17 cellular contexts compared by ENCODE assay signal in genomic region chr6:37594895-37595294, GRCh38.
DNase-seq lines count a peak whose midpoint lies in the region; ATAC-seq and TF ChIP-seq lines count a peak whose summit lies in the region.
"Had no signal": no experiment of that assay in that cellular context is flagged by ENCODE, and none has a peak within 500 bp of the region (broad histone marks: within the 10 kb centered on the region; RNA-seq: fewer than 3 reads in every experiment).

No MANE protein-coding gene starts in this region.

- peak; percentile 76 for ATAC-seq in GM23338
- ATAC-seq in GM21423 (IDR thresholded peaks at IDR 0.05; ENCODE audit: unreplicated experiment): no peak
- ATAC-seq: HepG2 had no signal

- H3K27me3 ChIP-seq in GM23338 (ENCODE audit: insufficient read depth) (no peaks in the 10 kb centered on the region), osteoblast (ENCODE audit: insufficient read depth, low read length) (peaks cover 32% of the 10 kb centered on the region), ovary (no peaks in the 10 kb centered on the region)

- intact Hi-C loops in ovary (cut with DNase I): no loop called here

- H3K27me3 Mint-ChIP-seq in GM23338 (ENCODE audit: insufficient read depth, low read depth, poor library complexity): peaks cover 3% of the 10 kb centered on the region

- H3K79me2 ChIP-seq in GM23338 (replicated peaks; ENCODE audit: insufficient read depth) (no peaks in the 10 kb centered on the region), osteoblast (ENCODE audit: insufficient read depth, low read length) (no peaks in the 10 kb centered on the region)

- no peaks in the 10 kb centered on the region for H3K9me3 ChIP-seq in osteoblast (ENCODE audit: low read depth, low read length)
- H3K9me3 ChIP-seq in ovary: no peaks in the 10 kb centered on the region
- H3K9me3 ChIP-seq: Caco-2 had no signal

- H3K4me2 ChIP-seq in GM23338: no peak overlapping the region
- H3K4me2 ChIP-seq in osteoblast (ENCODE audit: insufficient read depth, low read length): no peak overlapping the region

- H4K20me1 ChIP-seq in GM23338 (replicated peaks; ENCODE audit: insufficient read depth) (no peaks in the 10 kb centered on the region), osteoblast (ENCODE audit: insufficient read depth, low read length) (no peaks in the 10 kb centered on the region)

- DNase-seq in GM23338 (ENCODE audit: low spot score) (peak; percentile 42), NCI-H69 (lab: John Stamatoyannopoulos, UW) (peak; percentile 59), osteoblast (ENCODE audit: insufficient read length, low spot score, missing footprints) (peak; percentile 21), GOT3 (lab: John Stamatoyannopoulos, UW) (no peak), ovary (no peak)
- DNase-seq: Caco-2; CD4-positive, alpha-beta T cell; DMS79; GDM1; GM23248; H9; KBM-7 had no signal

- no peaks in the 10 kb centered on the region for H3F3A ChIP-seq in GM23338 (replicated peaks; ENCODE audit: low read depth)

- H3K36me3 Mint-ChIP-seq in GM23338 (ENCODE audit: low read depth): no peaks in the 10 kb centered on the region
- H3K36me3 Mint-ChIP-seq: IgD-negative memory B cell had no signal

- TF ChIP-seq POLR2A in ovary (IDR thresholded peaks at IDR 0.05): no peak

- H3K36me3 ChIP-seq in GM23338 (ENCODE audit: insufficient read depth): no peaks in the 10 kb centered on the region
- no peaks in the 10 kb centered on the region for H3K36me3 ChIP-seq in osteoblast (ENCODE audit: insufficient read depth, low read length)
- H3K36me3 ChIP-seq in ovary: no peaks in the 10 kb centered on the region

- peaks cover 12% of the 10 kb centered on the region; the same call in 1 of the 2 replicates for H3K4me1 ChIP-seq in GM23338 (ENCODE audit: insufficient read depth)
- H3K4me1 ChIP-seq in osteoblast (ENCODE audit: insufficient read depth, low read length): no peaks in the 10 kb centered on the region
- H3K4me1 ChIP-seq in ovary (ENCODE audit: insufficient read depth): no peaks in the 10 kb centered on the region
- H3K4me1 ChIP-seq: Caco-2 had no signal

- H3K27ac ChIP-seq in GM23338 (ENCODE audit: low read depth) (no peak overlapping the region), osteoblast (ENCODE audit: low read depth, low read length) (no peak overlapping the region), ovary (no peak overlapping the region)
- H3K27ac ChIP-seq: C4-2B, GM23248 had no signal

- no peaks in the 10 kb centered on the region; the same call in 2 of the 3 replicates for H3K9me3 Mint-ChIP-seq in GM23338
- H3K9me3 Mint-ChIP-seq: CD4-positive, alpha-beta T cell; H9; IgD-negative memory B cell had no signal

- TF ChIP-seq CTCF in GM23338 (conservative IDR thresholded peaks at IDR 0.05; ENCODE audit: low read depth in 2 of 2): no peak
- no peak for TF ChIP-seq CTCF in osteoblast (IDR thresholded peaks at IDR 0.05; ENCODE audit: extremely low read depth, low read depth, low read length)
- TF ChIP-seq CTCF in ovary (IDR thresholded peaks at IDR 0.05): no peak

- H3K27ac Mint-ChIP-seq in GM23338: no peak overlapping the region
- H3K27ac Mint-ChIP-seq: B cell; CD4-positive, alpha-beta T cell; H9 had no signal

- H2AFZ ChIP-seq in GM23338: no peak overlapping the region
- H2AFZ ChIP-seq in osteoblast (ENCODE audit: low read length): no peak overlapping the region
- H2AFZ ChIP-seq: GM23248 had no signal

- H3K4me3 ChIP-seq in GM23338 (no peak overlapping the region), osteoblast (ENCODE audit: insufficient read depth, low read length) (no peak overlapping the region), ovary (no peak overlapping the region)
- H3K4me3 ChIP-seq: GM23248 had no signal

- no peak for TF ChIP-seq EP300 in ovary (IDR thresholded peaks at IDR 0.05)

- H3K4me1 Mint-ChIP-seq in GM23338: peaks cover 13% of the 10 kb centered on the region

- no peak overlapping the region for H3K4me3 Mint-ChIP-seq in GM23338
- H3K4me3 Mint-ChIP-seq: B cell; CD4-positive, alpha-beta T cell; H9; IgD-negative memory B cell had no signal

- no peaks in the 10 kb centered on the region for H3K9me2 ChIP-seq in GM23338 (ENCODE audit: insufficient read depth)

TF ChIP-seq in GM23338, 12 proteins besides CTCF, POLR2A, EP300 and RAD21 (continues in another document):
- TF ChIP-seq ZNF462 (CRISPR knock-in tag; IDR thresholded peaks at IDR 0.05): no peak
- TF ChIP-seq ZNF331 (CRISPR knock-in tag; IDR thresholded peaks at IDR 0.05; ENCODE audit: low read depth): no peak
- TF ChIP-seq REST (IDR thresholded peaks at IDR 0.05; ENCODE audit: unreplicated experiment): no peak
- no peak for TF ChIP-seq ZNF114 (CRISPR knock-in tag; IDR thresholded peaks at IDR 0.05)

Comparison
In these comparisons a context has a peak if more than half of its experiments do, and no peak if none do; other contexts are left out.
1. DNase-seq: peak in GM23338 (single experiment), NCI-H69 (single experiment) and osteoblast (single experiment); none in GOT3 (single experiment) and ovary (0 of 5).